ENCODE assay signal across 8 cellular contexts in the genomic region with DNA sequence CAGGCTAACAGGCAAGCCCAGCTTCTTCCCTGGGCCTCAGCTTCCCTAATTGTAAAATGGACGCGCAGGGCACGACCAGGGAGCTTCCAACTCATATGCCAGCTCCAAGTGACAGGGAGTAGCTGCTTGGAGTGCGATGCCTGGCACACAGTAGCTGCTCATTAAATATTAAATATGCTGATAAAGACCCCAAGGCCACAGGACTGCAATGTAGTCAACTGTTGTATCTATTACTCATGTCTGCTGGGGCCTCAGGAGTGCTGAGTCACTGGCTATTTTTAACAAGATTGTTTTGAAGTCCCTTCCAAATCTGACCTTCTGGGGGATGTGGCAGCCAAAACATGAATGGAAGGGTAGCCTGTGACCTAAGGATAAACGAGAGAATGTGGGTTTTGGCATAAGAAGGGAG. TPM values are rescaled to one million over a fixed set of nuclear protein-coding genes. Genes with fewer than 3 reads are reported as not detected.
DNase-seq lines count a peak whose midpoint lies in the region; ATAC-seq and TF ChIP-seq lines count a peak whose summit lies in the region.

No MANE protein-coding gene starts in this region.

- intact Hi-C loops in tibial artery (cut with DNase I; ENCODE audit: low total_unique reads), result no loop called here

- H3K27me3 Mint-ChIP-seq in activated naive CD8-positive, alpha-beta T cell treated with anti-CD3 and anti-CD28 coated beads for 36 hours, result no peaks in the 10 kb centered on the region

- H3K27ac ChIP-seq in tibial artery, result peak overlapping the region; percentile 70 to 73

- no peaks in the 10 kb centered on the region for H3K9me3 ChIP-seq in tibial artery

- peaks cover 72% of the 10 kb centered on the region for H3K4me1 Mint-ChIP-seq in activated naive CD8-positive, alpha-beta T cell treated with anti-CD3 and anti-CD28 coated beads for 36 hours

- peak overlapping the region; percentile 36 for H3K27ac Mint-ChIP-seq in activated naive CD8-positive, alpha-beta T cell treated with anti-CD3 and anti-CD28 coated beads for 36 hours

- ATAC-seq in activated CD4-positive, CD25-positive, alpha-beta regulatory T cell treated with anti-CD3 and anti-CD28 coated beads, Interleukin-2, amount 50 U/mL, for 24 hours, result peak; percentile 29 to 34

- no peak overlapping the region for H3K4me3 Mint-ChIP-seq in activated naive CD8-positive, alpha-beta T cell treated with anti-CD3 and anti-CD28 coated beads for 36 hours

- H3K4me3 ChIP-seq in tibial artery, result no peak overlapping the region

- peaks cover 12 to 44% (median 29%) of the 10 kb centered on the region in 3 donors for H3K36me3 ChIP-seq in tibial artery

- H3K4me1 ChIP-seq in tibial artery, result peaks cover 0 to 75% (median 48%) of the 10 kb centered on the region in 4 donors

- peaks cover 47% of the 10 kb centered on the region for H3K36me3 Mint-ChIP-seq in activated naive CD8-positive, alpha-beta T cell treated with anti-CD3 and anti-CD28 coated beads for 36 hours

- no peaks in the 10 kb centered on the region for H3K9me3 Mint-ChIP-seq in activated naive CD8-positive, alpha-beta T cell treated with anti-CD3 and anti-CD28 coated beads for 36 hours

- TF ChIP-seq CTCF in tibial artery (IDR thresholded peaks at IDR 0.05), result no peak

- DNase-seq in activated CD4-positive, CD25-positive, alpha-beta regulatory T cell (lab: John Stamatoyannopoulos, UW), result no peak
- DNase-seq in activated naive CD8-positive, alpha-beta T cell treated with anti-CD3 and anti-CD28 coated beads for 36 hours, result no peak
- DNase-seq in hepatic stellate cell (ENCODE audit: low spot score), result peak; percentile 97
- peak in 1 of 2 donors; percentile 63 for DNase-seq in tibial artery
- DNase-seq in NCI-H2107 treated with DMSO at 0.1 percent for 48 hours (lab: John Stamatoyannopoulos, UW; ENCODE audit: unreplicated experiment), result no peak
- DNase-seq in dedifferentiated amniotic fluid mesenchymal stem cell (ENCODE audit: extremely low spot score), result no peak
- DNase-seq in KG1 (lab: John Stamatoyannopoulos, UW), result no peak

- no peaks in the 10 kb centered on the region for H3K27me3 ChIP-seq in tibial artery

RNA-seq across cellular contexts. Expression of a gene that starts 17.7 kb away (rescaled TPM):
- total RNA-seq in activated naive CD8-positive, alpha-beta T cell treated with anti-CD3 and anti-CD28 coated beads for 36 hours, result 100 to 1,000 TPM; 185 to 189 TPM

RNA-seq across cellular contexts. Expression of a gene that starts 42.7 kb away (rescaled TPM):
- not detected for total RNA-seq in activated naive CD8-positive, alpha-beta T cell treated with anti-CD3 and anti-CD28 coated beads for 36 hours
